ENCODE assay signal across 9 cellular contexts in the genomic region with DNA sequence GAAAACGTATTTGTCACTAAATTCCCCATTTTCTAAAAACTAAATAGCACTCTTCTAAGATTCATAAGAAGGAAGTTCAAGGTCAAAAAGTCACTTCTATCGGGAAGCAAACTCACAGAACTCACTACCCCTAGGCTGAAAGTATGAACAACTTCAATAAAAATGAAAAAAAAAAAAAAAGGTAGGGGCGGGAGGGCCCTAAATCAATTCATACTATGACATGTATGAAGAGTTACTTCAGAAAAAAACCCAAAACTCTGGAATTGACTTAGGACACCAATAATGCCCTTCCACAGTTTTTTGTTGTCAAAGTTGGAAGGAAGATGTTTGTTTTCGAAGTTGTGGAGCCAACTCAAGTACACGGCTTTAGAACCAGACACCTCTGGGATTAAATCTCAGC. TPM values are rescaled to one million over a fixed set of nuclear protein-coding genes. Genes with fewer than 3 reads are reported as not detected.
A peak's percentile ranks its signal among the peaks of the same experiment; 100 is the strongest.
DNase-seq lines count a peak whose midpoint lies in the region; ATAC-seq, FAIRE-seq and TF ChIP-seq lines count a peak whose summit lies in the region.
"Had no signal": no experiment of that assay in that cellular context is flagged by ENCODE, and none has a peak within 500 bp of the region (broad histone marks: within the 10 kb centered on the region; RNA-seq: fewer than 3 reads in every experiment).

No MANE protein-coding gene starts in this region.

- TF ChIP-seq CTCF in AG10803 (conservative IDR thresholded peaks at IDR 0.05; ENCODE audit: low read length) (no peak), coronary artery (IDR thresholded peaks at IDR 0.05) (no peak)

- H3K4me3 ChIP-seq in AG10803 (ENCODE audit: low read length) (peak overlapping the region; percentile 99), coronary artery (peak overlapping the region; percentile 91)

- H3K9me3 Mint-ChIP-seq in naive thymus-derived CD8-positive, alpha-beta T cell: no peaks in the 10 kb centered on the region

- peaks cover 0 to 25% (median 0%) of the 10 kb centered on the region in 3 donors for H3K36me3 Mint-ChIP-seq in naive thymus-derived CD8-positive, alpha-beta T cell

- no peak for ATAC-seq in naive thymus-derived CD8-positive, alpha-beta T cell
- no peak for ATAC-seq in HG03442 (IDR thresholded peaks at IDR 0.05; ENCODE audit: unreplicated experiment)

- peak overlapping the region in 5 of 10 donors; percentile 80 to 95 (median 92) for H3K27ac Mint-ChIP-seq in naive thymus-derived CD8-positive, alpha-beta T cell

- H3K27me3 Mint-ChIP-seq in naive thymus-derived CD8-positive, alpha-beta T cell: no peaks in the 10 kb centered on the region

- POLR2A ChIA-PET in naive thymus-derived CD8-positive, alpha-beta T cell (lab: Charles Lee): interaction anchor here (2.5 kb wide), 1 partner anchor 38 kb away, joined by 7 read pairs; a partner anchor contains a TSS

- peaks cover 14 to 48% (median 38%) of the 10 kb centered on the region in 4 donors for H3K4me1 Mint-ChIP-seq in naive thymus-derived CD8-positive, alpha-beta T cell

- in situ Hi-C loops in KBM-7 (cut with MboI; ENCODE audit: low pct_unique_long_range_greater_than_20kb, low sequenced_read_pairs): no loop called here

- H3K4me3 Mint-ChIP-seq in naive thymus-derived CD8-positive, alpha-beta T cell: peak overlapping the region; percentile 89 to 98 (median 96)

- H3K27ac ChIP-seq in coronary artery: no peak overlapping the region

- DNase-seq in AG10803 (ENCODE audit: low read depth) (no peak), KBM-7 (peak; percentile 11), coronary artery (ENCODE audit: low spot score) (no peak), HTR-8/SVneo (ENCODE audit: insufficient read length, low spot score) (no peak), NCI-H524 treated with DMSO at 0.1 percent for 48 hours (lab: John Stamatoyannopoulos, UW) (no peak), NCI-H2227 treated with DMSO at 0.1 percent for 48 hours (lab: John Stamatoyannopoulos, UW) (no peak)
- DNase-seq in naive thymus-derived CD8-positive, alpha-beta T cell: no peak
- DNase-seq: activated CD8-positive, alpha-beta memory T cell treated with anti-CD3 and anti-CD28 coated beads, Interleukin-2, amount 50 U/mL, for 4 hours had no signal

- no peak for FAIRE-seq in HTR-8/SVneo (lab: Jason Lieb, UNC)

RNA-seq across cellular contexts. Expression of a gene that starts 1.1 kb away (rescaled TPM):
- 10 to 100 TPM; 28.6 to 33.4 TPM for total RNA-seq in naive thymus-derived CD8-positive, alpha-beta T cell
- polyA plus RNA-seq in naive thymus-derived CD8-positive, alpha-beta T cell: 10 to 100 TPM; 14.5 to 32.4 (median 31.8) TPM

RNA-seq across cellular contexts. Expression of a gene that starts 37.6 kb away (rescaled TPM):
- total RNA-seq in naive thymus-derived CD8-positive, alpha-beta T cell: 1 to 10 TPM; 4.9 to 5.6 TPM
- 1 to 10 TPM; 7.0 to 8.5 (median 7.3) TPM for polyA plus RNA-seq in naive thymus-derived CD8-positive, alpha-beta T cell
